ENCODE assay signal across 8 cellular contexts in the genomic region with DNA sequence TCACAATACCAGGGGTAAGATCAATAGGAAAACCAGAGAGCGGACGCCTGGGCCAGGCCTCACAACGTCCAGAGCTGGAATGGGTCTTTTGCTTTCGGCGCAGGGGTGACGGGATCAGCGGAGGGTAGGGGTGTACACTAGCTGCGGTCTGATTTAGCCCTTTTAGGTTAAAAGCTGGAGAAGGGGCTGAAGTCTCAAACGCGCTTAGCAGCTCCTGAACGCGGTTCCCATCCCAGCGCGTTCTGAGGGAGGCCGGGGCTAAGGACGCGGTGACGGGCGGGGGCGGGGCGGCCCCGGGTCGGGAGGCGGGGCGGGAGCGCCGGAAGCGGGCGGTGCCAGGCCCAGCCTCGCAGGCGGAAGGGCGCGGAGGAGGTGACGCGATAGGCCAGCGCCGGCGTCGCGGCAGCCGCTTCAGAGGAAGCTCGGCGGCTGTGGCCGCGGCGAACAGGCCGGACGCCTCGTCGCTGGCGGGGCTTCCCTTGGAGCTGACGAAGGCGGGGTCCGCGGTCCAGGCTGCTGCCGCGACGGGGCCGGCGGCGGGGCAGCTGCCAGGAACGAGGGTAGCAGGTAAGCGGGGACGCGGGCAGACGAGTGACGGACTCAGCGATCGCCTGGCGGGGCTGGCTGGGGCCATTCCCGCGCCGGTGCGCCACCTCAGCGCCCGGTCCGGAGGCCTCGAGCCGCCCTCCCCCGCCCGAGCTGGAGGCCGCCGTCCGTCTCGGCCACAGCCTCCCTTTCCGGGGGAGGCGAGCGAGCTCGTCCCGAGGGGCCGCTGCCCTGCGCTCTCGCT. TPM values are rescaled to one million over a fixed set of nuclear protein-coding genes. Genes with fewer than 3 reads are reported as not detected.
DNase-seq lines count a peak whose midpoint lies in the region; ATAC-seq lines count a peak whose summit lies in the region.

Gene SENP5 (plus strand): TSS at position 414 of the 790 bp plus-strand sequence. CDS start 17,262 bp downstream, outside the sequence.

- no peaks in the 10 kb centered on the region for H3K36me3 ChIP-seq in HUES48 (ENCODE audit: control insufficient read depth, insufficient read depth, low read length)

- peak within 1 kb of the TSS; percentile 94 to 99 for H3K27ac Mint-ChIP-seq in effector memory CD8-positive, alpha-beta T cell
- H3K27ac Mint-ChIP-seq in memory B cell = peak within 1 kb of the TSS; percentile 97

- H3K27ac ChIP-seq in HUES48 (ENCODE audit: low read depth, low read length) = peak within 1 kb of the TSS; percentile 88

- no peaks in the 10 kb centered on the region for H3K27me3 Mint-ChIP-seq in effector memory CD8-positive, alpha-beta T cell
- no peaks in the 10 kb centered on the region for H3K27me3 Mint-ChIP-seq in memory B cell

- peaks cover 6 to 16% of the 10 kb centered on the region in 2 donors for H3K4me1 Mint-ChIP-seq in effector memory CD8-positive, alpha-beta T cell (ENCODE audit: low read depth in 2 of 2)
- peaks cover 10% of the 10 kb centered on the region for H3K4me1 Mint-ChIP-seq in memory B cell

- in situ Hi-C loops in Caki2 (cut with HindIII; ENCODE audit: low pct_unique_long_range_greater_than_20kb, low sequenced_read_pairs) = no loop called here

- H3K4me3 Mint-ChIP-seq in effector memory CD8-positive, alpha-beta T cell = peak within 1 kb of the TSS; percentile 90 to 98
- H3K4me3 Mint-ChIP-seq in memory B cell = peak within 1 kb of the TSS; percentile 96

- DNase-seq in Caki2 (ENCODE audit: low read depth) = peak; percentile 80
- DNase-seq in NOMO-1 treated with dmso at 0.1 percent for 144 hours (lab: John Stamatoyannopoulos, UW; ENCODE audit: unreplicated experiment) = peak; percentile 93
- DNase-seq in activated CD8-positive, alpha-beta memory T cell treated with anti-CD3 and anti-CD28 coated beads for 48 hours (ENCODE audit: low read depth in 2 of 3, low spot score in 2 of 3) = peak; percentile 64 to 83 (median 68)
- peak; percentile 80 to 85 (median 81) for DNase-seq in effector memory CD8-positive, alpha-beta T cell
- peak; percentile 83 to 84 for DNase-seq in memory B cell (ENCODE audit: low spot score in 2 of 2)
- peak; percentile 75 for DNase-seq in stimulated activated CD8-positive, alpha-beta memory T cell treated with anti-CD3 and anti-CD28 coated beads, Interleukin-12 subunit alpha, Interleukin-12 subunit beta, amount 100 ng/mL, for 1 hour (ENCODE audit: low read depth)

- 0 out of 2 replicates have a peak, but pooled peaks cover 4% of the 10 kb centered on the region for H3K4me1 ChIP-seq in HUES48 (ENCODE audit: control insufficient read depth, insufficient read depth, low read length)

- peak within 1 kb of the TSS; percentile 90 for H3K4me3 ChIP-seq in HUES48 (ENCODE audit: low read depth, low read length)

- peaks cover 25% of the 10 kb centered on the region for H3K36me3 Mint-ChIP-seq in effector memory CD8-positive, alpha-beta T cell (ENCODE audit: insufficient read depth)
- H3K36me3 Mint-ChIP-seq in memory B cell = no peaks in the 10 kb centered on the region

- no peaks in the 10 kb centered on the region for H3K27me3 ChIP-seq in HUES48 (ENCODE audit: control insufficient read depth, insufficient read depth, low read length)

- no peaks in the 10 kb centered on the region for H3K9me3 ChIP-seq in HUES48 (ENCODE audit: control insufficient read depth, insufficient read depth, low read length)

- ATAC-seq in GM21423 (IDR thresholded peaks at IDR 0.05; ENCODE audit: unreplicated experiment) = peak; percentile 89
- ATAC-seq in effector memory CD8-positive, alpha-beta T cell (replicated peaks) = peak; percentile 95
- peak; percentile 96 for ATAC-seq in memory B cell (ENCODE audit: low read depth)

- H3K9me3 Mint-ChIP-seq in effector memory CD8-positive, alpha-beta T cell = no peaks in the 10 kb centered on the region
- H3K9me3 Mint-ChIP-seq in memory B cell = no peaks in the 10 kb centered on the region

- peak within 1 kb of the TSS; percentile 77 for H3K9ac ChIP-seq in HUES48 (ENCODE audit: low read depth, low read length)

RNA-seq across cellular contexts. Expression of gene SENP5, which starts in this region (rescaled TPM):
- total RNA-seq in Caki2 (2014; rRNA removed; shearing (Covaris generic); ENCODE audit: low replicate concordance) = 20.6 and 43.0 TPM in 2 replicates

Comparison
In these comparisons a context has a peak if more than half of its experiments do, and no peak if none do; other contexts are left out.
1. Peak in every context shown above with its lines: DNase-seq, ATAC-seq, H3K4me3 ChIP-seq and H3K27ac ChIP-seq.